22 cellular contexts compared by ENCODE assay signal in the genomic region with DNA sequence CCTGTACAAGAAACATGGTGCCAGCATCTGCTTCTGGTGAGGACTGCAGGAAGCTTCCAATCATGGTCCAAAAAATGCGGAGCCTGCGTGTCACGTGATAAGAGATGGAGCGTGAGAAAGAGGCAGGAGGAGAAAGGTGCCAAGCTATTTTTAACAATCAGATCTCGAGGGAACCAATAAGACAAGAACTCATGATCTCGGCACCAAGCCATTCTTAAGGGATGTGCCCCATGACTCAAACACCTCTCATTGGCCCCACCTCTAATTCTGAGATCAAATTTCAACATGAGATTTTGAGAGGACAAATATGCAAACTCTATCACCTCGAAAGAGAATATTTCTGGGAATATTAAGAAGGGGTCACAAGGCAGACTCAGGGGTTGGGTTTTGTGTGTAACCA.
"Had no signal": no experiment of that assay in that cellular context is flagged by ENCODE, and none has a peak within 500 bp of the region (broad histone marks: within the 10 kb centered on the region; RNA-seq: fewer than 3 reads in every experiment).

No MANE protein-coding gene starts in this region.

- H3K4me1 Mint-ChIP-seq: activated CD4-positive, alpha-beta memory T cell treated with anti-CD3 and anti-CD28 coated beads, Interleukin-2, amount 10 ng/mL, durations not matched to agents 7 days and 5 days; activated naive CD8-positive, alpha-beta T cell treated with anti-CD3 and anti-CD28 coated beads for 36 hours; activated T-helper 17 cell treated with anti-CD3 and anti-CD28 coated beads, Interleukin-2, amount 50 U/mL, for 72 hours had no signal

- H3K27ac Mint-ChIP-seq: activated CD4-positive, alpha-beta memory T cell treated with anti-CD3 and anti-CD28 coated beads, Interleukin-2, amount 10 ng/mL, durations not matched to agents 7 days and 5 days; activated naive CD4-positive, alpha-beta T cell treated with anti-CD3 and anti-CD28 coated beads for 36 hours; activated naive CD8-positive, alpha-beta T cell treated with anti-CD3 and anti-CD28 coated beads for 36 hours; activated T-helper 17 cell treated with anti-CD3 and anti-CD28 coated beads, Interleukin-2, amount 50 U/mL, for 72 hours had no signal

- H3K4me3 Mint-ChIP-seq: activated CD4-positive, alpha-beta memory T cell treated with anti-CD3 and anti-CD28 coated beads, Interleukin-2, amount 10 ng/mL, durations not matched to agents 7 days and 5 days; activated naive CD4-positive, alpha-beta T cell treated with anti-CD3 and anti-CD28 coated beads for 36 hours; activated naive CD8-positive, alpha-beta T cell treated with anti-CD3 and anti-CD28 coated beads for 36 hours; activated T-helper 17 cell treated with anti-CD3 and anti-CD28 coated beads, Interleukin-2, amount 50 U/mL, for 72 hours had no signal

- DNase-seq: activated CD4-positive, alpha-beta memory T cell treated with anti-CD3 and anti-CD28 coated beads, Interleukin-2, amount 10 ng/mL, durations not matched to agents 7 days and 5 days; activated CD4-positive, alpha-beta T cell treated with anti-CD3 and anti-CD28 coated beads, Interleukin-2, amount 50 U/mL, for 1 hour; activated CD4-positive, CD25-positive, alpha-beta regulatory T cell; activated gamma-delta T cell; activated naive CD4-positive, alpha-beta T cell treated with anti-CD3 and anti-CD28 coated beads for 36 hours; activated naive CD8-positive, alpha-beta T cell treated with anti-CD3 and anti-CD28 coated beads for 36 hours; activated T-cell treated with anti-CD3 and anti-CD28 coated beads for 4 hours; activated T-cell treated with anti-CD3 and anti-CD28 coated beads, Interleukin-2, amount 50 U/mL, for 48 hours; brain microvascular endothelial cell; central memory CD4-positive, alpha-beta T cell; Karpas-422; NCI-H1105 treated with DMSO at 0.1 percent for 48 hours; NCI-H146; NCI-H1930; NCI-H345; NCI-H510A; NCI-H526 treated with DMSO at 0.1 percent for 48 hours; RPMI8226; T-helper 1 cell had no signal

- H3K27me3 Mint-ChIP-seq: activated CD4-positive, alpha-beta memory T cell treated with anti-CD3 and anti-CD28 coated beads, Interleukin-2, amount 10 ng/mL, durations not matched to agents 7 days and 5 days; activated naive CD8-positive, alpha-beta T cell treated with anti-CD3 and anti-CD28 coated beads for 36 hours; activated T-helper 17 cell treated with anti-CD3 and anti-CD28 coated beads, Interleukin-2, amount 50 U/mL, for 72 hours had no signal

- H3K36me3 Mint-ChIP-seq: activated naive CD8-positive, alpha-beta T cell treated with anti-CD3 and anti-CD28 coated beads for 36 hours had no signal

- H3K4me3 ChIP-seq: K562, SK-N-MC had no signal
